31 cellular contexts compared by ENCODE assay signal in the genomic region with DNA sequence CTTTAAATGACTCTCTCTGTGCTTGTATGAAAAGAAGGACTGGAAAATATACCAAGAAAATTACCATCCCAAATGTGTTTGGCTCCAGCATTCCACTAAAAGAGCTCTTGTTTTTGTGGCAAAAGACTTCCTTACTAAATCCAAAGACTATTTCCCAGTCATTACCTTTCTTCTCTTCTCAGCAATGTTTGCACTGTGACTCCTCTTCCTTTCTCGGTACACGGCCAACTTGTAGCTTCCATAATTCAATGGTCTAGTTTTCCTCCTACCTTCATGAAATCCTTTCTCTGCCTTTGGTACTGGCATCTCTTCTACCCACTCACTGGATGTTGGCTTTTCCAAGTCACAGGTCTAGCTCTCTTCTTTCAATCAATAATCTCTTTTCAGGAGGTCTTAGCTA.
"Had no signal": no experiment of that assay in that cellular context is flagged by ENCODE, and none has a peak within 500 bp of the region (broad histone marks: within the 10 kb centered on the region; RNA-seq: fewer than 3 reads in every experiment).

No MANE protein-coding gene starts in this region.

- H3K4me3 ChIP-seq: adrenal gland, ascending aorta, body of pancreas, breast epithelium, cardiac muscle cell had no signal

- H3K4me1 ChIP-seq: adrenal gland, ascending aorta, body of pancreas, breast epithelium had no signal

- ATAC-seq: activated naive CD4-positive, alpha-beta T cell treated with anti-CD3 and anti-CD28 coated beads, Interleukin-2, amount 50 U/mL, for 72 hours; activated naive CD8-positive, alpha-beta T cell treated with anti-CD3 and anti-CD28 coated beads, Interleukin-2, amount 50 U/mL, for 24 hours; activated T-cell treated with anti-CD3 and anti-CD28 coated beads, Interleukin-2, amount 50 U/mL, for 4 hours; activated T-cell treated with anti-CD3 and anti-CD28 coated beads, Interleukin-2, amount 50 U/mL, for 72 hours; activated T-helper 17 cell treated with anti-CD3 and anti-CD28 coated beads, Interleukin-2, amount 50 U/mL, for 72 hours; body of pancreas had no signal

- H3K27me3 ChIP-seq: adrenal gland, ascending aorta, body of pancreas, brain microvascular endothelial cell, breast epithelium, cardiac muscle cell had no signal

- H3K27ac ChIP-seq: adrenal gland, ascending aorta, body of pancreas, brain microvascular endothelial cell, breast epithelium, cardiac muscle cell had no signal

- H3K36me3 ChIP-seq: adrenal gland, ascending aorta, brain microvascular endothelial cell, breast epithelium, cardiac muscle cell had no signal

- DNase-seq: activated effector memory CD4-positive, alpha-beta T cell treated with anti-CD3 and anti-CD28 coated beads, Interleukin-2, amount 50 U/mL, for 16 hours; activated effector memory CD4-positive, alpha-beta T cell treated with Interleukin-2 at 50 U/mL for 16 hours; activated gamma-delta T cell; activated gamma-delta T cell treated with Interleukin-2 at 50 U/mL for 16 hours; activated naive CD4-positive, alpha-beta T cell; activated naive CD4-positive, alpha-beta T cell treated with anti-CD3 and anti-CD28 coated beads for 36 hours; activated naive CD4-positive, alpha-beta T cell treated with anti-CD3 and anti-CD28 coated beads, Interleukin-2, amount 10 ng/mL, durations not matched to agents 7 days and 5 days; activated naive CD4-positive, alpha-beta T cell treated with anti-CD3 and anti-CD28 coated beads, Interleukin-2, amount 50 U/mL, for 16 hours; activated naive CD4-positive, alpha-beta T cell treated with Interleukin-2 at 50 U/mL for 16 hours; activated naive CD8-positive, alpha-beta T cell treated with anti-CD3 and anti-CD28 coated beads for 36 hours; activated naive CD8-positive, alpha-beta T cell treated with anti-CD3 and anti-CD28 coated beads, Interleukin-2, amount 10 ng/mL, durations not matched to agents 7 days and 5 days; activated naive CD8-positive, alpha-beta T cell treated with anti-CD3 and anti-CD28 coated beads, Interleukin-2, amount 50 U/mL, for 24 hours; activated T-cell treated with anti-CD3 and anti-CD28 coated beads, Interleukin-2, amount 50 U/mL, for 24 hours; activated T-cell treated with anti-CD3 and anti-CD28 coated beads, Interleukin-2, amount 50 U/mL, for 4 hours; activated T-cell treated with anti-CD3 and anti-CD28 coated beads, Interleukin-2, amount 50 U/mL, for 48 hours; activated T-cell treated with anti-CD3 and anti-CD28 coated beads, Interleukin-2, amount 50 U/mL, for 72 hours; adrenal gland; amniotic stem cell; amygdala; anterior cingulate cortex; aorta; body of pancreas; brain microvascular endothelial cell; caudate nucleus; central memory CD4-positive, alpha-beta T cell; cerebellar nuclear complex had no signal

- H3K9me3 ChIP-seq: adrenal gland, ascending aorta, body of pancreas, breast epithelium had no signal
